Comparison of ENCODE assay signal across 21 cellular contexts in the genomic region with DNA sequence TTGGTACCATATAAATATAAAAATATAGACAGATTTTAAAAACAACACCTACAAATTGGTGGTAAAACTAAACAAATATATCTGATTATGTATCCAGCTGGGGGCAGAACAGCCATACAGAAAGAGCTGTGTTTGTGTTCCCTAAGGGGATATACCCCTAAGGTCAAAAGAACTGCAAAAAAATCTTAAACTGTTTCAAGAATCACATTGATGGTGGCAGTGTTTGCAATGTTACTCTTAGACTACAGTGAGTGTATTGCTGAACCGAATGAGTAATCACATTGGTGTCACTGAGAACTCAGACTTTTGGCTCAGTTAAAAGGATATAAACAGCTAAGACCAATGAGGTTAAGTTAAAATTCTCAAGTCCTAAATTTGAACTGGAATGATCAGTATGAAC. TPM values are rescaled to one million over a fixed set of nuclear protein-coding genes. Genes with fewer than 3 reads are reported as not detected.
DNase-seq lines count a peak whose midpoint lies in the region; ATAC-seq and TF ChIP-seq lines count a peak whose summit lies in the region.
"Had no signal": no experiment of that assay in that cellular context is flagged by ENCODE, and none has a peak within 500 bp of the region (broad histone marks: within the 10 kb centered on the region; RNA-seq: fewer than 3 reads in every experiment).

No MANE protein-coding gene starts in this region.

- H3K27ac Mint-ChIP-seq in activated CD4-positive, alpha-beta T cell treated with anti-CD3 and anti-CD28 coated beads for 36 hours: no peak overlapping the region
- no peak overlapping the region for H3K27ac Mint-ChIP-seq in natural killer cell treated with Interleukin-12 subunit alpha and Interleukin-12 subunit beta and Interleukin-15 and Interleukin-18, amount 100 ng/mL, for 72 hours
- H3K27ac Mint-ChIP-seq: activated B cell treated with CpG ODN at 0.5 μM for 24 hours; CD8-positive, alpha-beta memory T cell; dendritic cell treated with granulocyte-macrophage colony-stimulating factor and Interleukin-4, amounts not matched to agents 40 ng/mL and 50 ng/mL, for 4 days; T-helper 1 cell treated with Interleukin-12 subunit alpha and Interleukin-12 subunit beta and Interleukin-4 antibody, amounts not matched to agents 30 μg/mL and 1 μg/mL, for 36 hours had no signal

- POLR2A ChIA-PET in activated CD4-positive, alpha-beta T cell treated with anti-CD3 and anti-CD28 coated beads for 36 hours (lab: Charles Lee): interaction anchor here (0.5 kb wide), 1 partner anchor 16 kb away, joined by 5 read pairs; no protein-coding TSS in a partner anchor

- H3K27me3 Mint-ChIP-seq in activated CD4-positive, alpha-beta T cell treated with anti-CD3 and anti-CD28 coated beads for 36 hours: no peaks in the 10 kb centered on the region
- H3K27me3 Mint-ChIP-seq in natural killer cell treated with Interleukin-12 subunit alpha and Interleukin-12 subunit beta and Interleukin-15 and Interleukin-18, amount 100 ng/mL, for 72 hours: no peaks in the 10 kb centered on the region
- H3K27me3 Mint-ChIP-seq: activated B cell treated with CpG ODN at 0.5 μM for 24 hours; CD8-positive, alpha-beta memory T cell; dendritic cell treated with granulocyte-macrophage colony-stimulating factor and Interleukin-4, amounts not matched to agents 40 ng/mL and 50 ng/mL, for 4 days had no signal

- ATAC-seq in activated CD4-positive, alpha-beta T cell treated with anti-CD3 and anti-CD28 coated beads for 36 hours: peak; percentile 28
- ATAC-seq in HG02870 (IDR thresholded peaks at IDR 0.05; ENCODE audit: unreplicated experiment): no peak
- no peak for ATAC-seq in natural killer cell treated with Interleukin-12 subunit alpha and Interleukin-12 subunit beta and Interleukin-15 and Interleukin-18, amount 100 ng/mL, for 72 hours
- no peak for ATAC-seq in HG03175 (IDR thresholded peaks at IDR 0.05; ENCODE audit: unreplicated experiment)
- ATAC-seq: mucosa of descending colon, Right ventricle myocardium inferior had no signal

- H3K4me1 Mint-ChIP-seq in activated CD4-positive, alpha-beta T cell treated with anti-CD3 and anti-CD28 coated beads for 36 hours: peaks cover 19% of the 10 kb centered on the region
- H3K4me1 Mint-ChIP-seq in natural killer cell treated with Interleukin-12 subunit alpha and Interleukin-12 subunit beta and Interleukin-15 and Interleukin-18, amount 100 ng/mL, for 72 hours (ENCODE audit: low read depth in 2 of 2): peaks cover 4 to 7% of the 10 kb centered on the region in 2 donors

- no peak for TF ChIP-seq CTCF in fibroblast of villous mesenchyme (IDR thresholded peaks at IDR 0.05; ENCODE audit: insufficient read depth, low read depth, low read length)

- CTCF ChIA-PET in activated CD4-positive, alpha-beta T cell treated with anti-CD3 and anti-CD28 coated beads for 36 hours (lab: Charles Lee): interaction anchor here (0.7 kb wide), 1 partner anchor 235 kb away, joined by 3 read pairs; no protein-coding TSS in a partner anchor

- intact Hi-C loops in activated CD4-positive, alpha-beta T cell treated with anti-CD3 and anti-CD28 coated beads for 36 hours (cut with DNase I, micrococcal nuclease): no loop called here

- DNase-seq in activated CD4-positive, alpha-beta T cell treated with anti-CD3 and anti-CD28 coated beads for 36 hours: no peak
- no peak for DNase-seq in activated CD4-positive, alpha-beta T cell treated with anti-CD3 and anti-CD28 coated beads, Interleukin-2, amount 50 U/mL, for 4 hours
- peak; percentile 59 for DNase-seq in astrocyte of the hippocampus (ENCODE audit: low read depth, low spot score)
- DNase-seq in fibroblast of villous mesenchyme (ENCODE audit: low read depth): peak; percentile 37
- no peak for DNase-seq in natural killer cell treated with Interleukin-12 subunit alpha and Interleukin-12 subunit beta and Interleukin-15 and Interleukin-18, amount 100 ng/mL, for 72 hours (ENCODE audit: low spot score)
- no peak for DNase-seq in NCI-H82 (lab: John Stamatoyannopoulos, UW)
- DNase-seq: 8988T; activated B cell treated with CpG ODN at 0.5 μM for 24 hours; anterior cingulate cortex; CD8-positive, alpha-beta memory T cell; kidney glomerular epithelial cell; mucosa of descending colon; NCI-H345; occipital lobe; transverse colon had no signal

- no peaks in the 10 kb centered on the region for H3K9me3 Mint-ChIP-seq in activated CD4-positive, alpha-beta T cell treated with anti-CD3 and anti-CD28 coated beads for 36 hours (ENCODE audit: low read depth)
- no peaks in the 10 kb centered on the region for H3K9me3 Mint-ChIP-seq in natural killer cell treated with Interleukin-12 subunit alpha and Interleukin-12 subunit beta and Interleukin-15 and Interleukin-18, amount 100 ng/mL, for 72 hours
- H3K9me3 Mint-ChIP-seq: activated B cell treated with CpG ODN at 0.5 μM for 24 hours; T-helper 1 cell treated with Interleukin-12 subunit alpha and Interleukin-12 subunit beta and Interleukin-4 antibody, amounts not matched to agents 30 μg/mL and 1 μg/mL, for 36 hours had no signal

- peaks cover 23% of the 10 kb centered on the region for H3K36me3 Mint-ChIP-seq in activated CD4-positive, alpha-beta T cell treated with anti-CD3 and anti-CD28 coated beads for 36 hours (ENCODE audit: low read depth)
- no peaks in the 10 kb centered on the region for H3K36me3 Mint-ChIP-seq in natural killer cell treated with Interleukin-12 subunit alpha and Interleukin-12 subunit beta and Interleukin-15 and Interleukin-18, amount 100 ng/mL, for 72 hours
- H3K36me3 Mint-ChIP-seq: CD8-positive, alpha-beta memory T cell had no signal

- no peak overlapping the region for H3K4me3 Mint-ChIP-seq in activated CD4-positive, alpha-beta T cell treated with anti-CD3 and anti-CD28 coated beads for 36 hours
- no peak overlapping the region for H3K4me3 Mint-ChIP-seq in natural killer cell treated with Interleukin-12 subunit alpha and Interleukin-12 subunit beta and Interleukin-15 and Interleukin-18, amount 100 ng/mL, for 72 hours
- H3K4me3 Mint-ChIP-seq: activated B cell treated with CpG ODN at 0.5 μM for 24 hours; CD8-positive, alpha-beta memory T cell; dendritic cell treated with granulocyte-macrophage colony-stimulating factor and Interleukin-4, amounts not matched to agents 40 ng/mL and 50 ng/mL, for 4 days; T-helper 1 cell treated with Interleukin-12 subunit alpha and Interleukin-12 subunit beta and Interleukin-4 antibody, amounts not matched to agents 30 μg/mL and 1 μg/mL, for 36 hours had no signal

- H3K4me3 ChIP-seq in fibroblast of villous mesenchyme (ENCODE audit: low read depth, low read length): no peak overlapping the region
- H3K4me3 ChIP-seq: hepatocyte, mucosa of descending colon, transverse colon had no signal

RNA-seq across cellular contexts. Expression of a gene that starts 27.1 kb away (rescaled TPM):
- total RNA-seq in activated CD4-positive, alpha-beta T cell treated with anti-CD3 and anti-CD28 coated beads for 36 hours: under 1 TPM; 0.46 to 0.51 TPM
- under 0.01 TPM in 1 of 2 replicates, not detected in the other for total RNA-seq in fibroblast of villous mesenchyme
- total RNA-seq in natural killer cell treated with Interleukin-12 subunit alpha and Interleukin-12 subunit beta and Interleukin-15 and Interleukin-18, amount 100 ng/mL, for 72 hours: under 1 TPM; 0.17 to 0.74 TPM

Comparison
In these comparisons a context has a peak if more than half of its experiments do, and no peak if none do; other contexts are left out.
1. DNase-seq: peak in astrocyte of the hippocampus (single experiment) and fibroblast of villous mesenchyme (single experiment); none in activated CD4-positive, alpha-beta T cell treated with anti-CD3 and anti-CD28 coated beads for 36 hours (single experiment), activated CD4-positive, alpha-beta T cell treated with anti-CD3 and anti-CD28 coated beads, Interleukin-2, amount 50 U/mL, for 4 hours (0 of 2), natural killer cell treated with Interleukin-12 subunit alpha and Interleukin-12 subunit beta and Interleukin-15 and Interleukin-18, amount 100 ng/mL, for 72 hours (single experiment) and NCI-H82 (single experiment).